ENCODE assay signal across 1 cellular context in genomic region chr10:95416973-95417372, GRCh38.
TF ChIP-seq lines count a peak whose summit lies in the region.

No MANE protein-coding gene starts in this region.

TF ChIP-seq in GM23338, 12 proteins besides CTCF, POLR2A, EP300 and RAD21 (continued from another document):
- TF ChIP-seq ZNF462 (CRISPR knock-in tag; IDR thresholded peaks at IDR 0.05): no peak
- TF ChIP-seq JUNB (IDR thresholded peaks at IDR 0.05; ENCODE audit: unreplicated experiment): no peak
- TF ChIP-seq ZNF331 (CRISPR knock-in tag; IDR thresholded peaks at IDR 0.05; ENCODE audit: low read depth): no peak
- TF ChIP-seq REST (IDR thresholded peaks at IDR 0.05; ENCODE audit: unreplicated experiment): no peak
